In genomic region chrX:123311486-123311885, GRCh38 we compare ENCODE assay signal across 17 cellular contexts.
DNase-seq lines count a peak whose midpoint lies in the region; ATAC-seq and TF ChIP-seq lines count a peak whose summit lies in the region.
"Had no signal": no experiment of that assay in that cellular context is flagged by ENCODE, and none has a peak within 500 bp of the region (broad histone marks: within the 10 kb centered on the region; RNA-seq: fewer than 3 reads in every experiment).

No MANE protein-coding gene starts in this region.

- intact Hi-C loops in right lobe of liver (cut with DNase I), result no loop called here

- no peaks in the 10 kb centered on the region for H3K27me3 Mint-ChIP-seq in nephron progenitor cell (ENCODE audit: low read depth, poor library complexity)
- peaks cover 2% of the 10 kb centered on the region for H3K27me3 Mint-ChIP-seq in chondrocyte (ENCODE audit: low read depth)
- H3K27me3 Mint-ChIP-seq in effector memory CD8-positive, alpha-beta T cell, result no peaks in the 10 kb centered on the region
- H3K27me3 Mint-ChIP-seq: CD4-positive, alpha-beta memory T cell had no signal

- H3K4me3 Mint-ChIP-seq in nephron progenitor cell (no peak overlapping the region), chondrocyte (ENCODE audit: unreplicated experiment) (no peak overlapping the region)
- H3K4me3 Mint-ChIP-seq in effector memory CD8-positive, alpha-beta T cell, result no peak overlapping the region
- H3K4me3 Mint-ChIP-seq: CD4-positive, alpha-beta memory T cell had no signal

- no peak overlapping the region for H3K4me3 ChIP-seq in epithelial cell of proximal tubule (ENCODE audit: low read depth, low read length)
- no peak overlapping the region for H3K4me3 ChIP-seq in right lobe of liver
- H3K4me3 ChIP-seq: GM23248 had no signal

- no peaks in the 10 kb centered on the region for H3K9me3 ChIP-seq in right lobe of liver

- in situ Hi-C loops in Caki2 (cut with HindIII; ENCODE audit: low pct_unique_long_range_greater_than_20kb, low sequenced_read_pairs), result no loop called here

- ATAC-seq in effector memory CD8-positive, alpha-beta T cell (replicated peaks), result no peak
- no peak for ATAC-seq in HG03565 (IDR thresholded peaks at IDR 0.05; ENCODE audit: unreplicated experiment)
- no peak for ATAC-seq in right lobe of liver

- peak overlapping the region; percentile 40 for H3K27ac Mint-ChIP-seq in nephron progenitor cell
- no peak overlapping the region for H3K27ac Mint-ChIP-seq in chondrocyte (ENCODE audit: unreplicated experiment)
- H3K27ac Mint-ChIP-seq in effector memory CD8-positive, alpha-beta T cell, result no peak overlapping the region
- H3K27ac Mint-ChIP-seq: CD4-positive, alpha-beta memory T cell had no signal

- no peak for TF ChIP-seq POLR2A in right lobe of liver (IDR thresholded peaks at IDR 0.05)

- H3K27ac ChIP-seq in right lobe of liver, result no peak overlapping the region
- H3K27ac ChIP-seq: GM23248 had no signal

- H3K36me3 ChIP-seq in right lobe of liver, result no peaks in the 10 kb centered on the region

- H3K36me3 Mint-ChIP-seq in nephron progenitor cell (ENCODE audit: low read depth) (peaks cover 46% of the 10 kb centered on the region), chondrocyte (ENCODE audit: low read depth) (no peaks in the 10 kb centered on the region)
- H3K36me3 Mint-ChIP-seq in effector memory CD8-positive, alpha-beta T cell (ENCODE audit: insufficient read depth), result no peaks in the 10 kb centered on the region
- H3K36me3 Mint-ChIP-seq: CD4-positive, alpha-beta memory T cell had no signal

- H3K4me1 ChIP-seq in right lobe of liver, result no peaks in the 10 kb centered on the region

- 50% methylated on average over 1 of the region's 1 CpG for WGBS in right lobe of liver (ENCODE audit: insufficient coverage, low coverage, low lambda C conversion rate, missing lambda C conversion rate)

- TF ChIP-seq CTCF in epithelial cell of proximal tubule (conservative IDR thresholded peaks at IDR 0.05; ENCODE audit: low read depth, low read length) (no peak), nephron progenitor cell (IDR thresholded peaks at IDR 0.05) (no peak), chondrocyte (IDR thresholded peaks at IDR 0.05) (no peak), right lobe of liver (IDR thresholded peaks at IDR 0.05) (no peak)

- peak; percentile 54 for DNase-seq in Caki2 (ENCODE audit: low read depth)
- DNase-seq in epithelial cell of proximal tubule (ENCODE audit: low read depth), result peak; percentile 37
- DNase-seq in kidney tubule cell (ENCODE audit: low spot score), result peak; percentile 34
- no peak for DNase-seq in nephron progenitor cell
- no peak for DNase-seq in chondrocyte (ENCODE audit: low spot score)
- no peak for DNase-seq in effector memory CD8-positive, alpha-beta T cell
- no peak for DNase-seq in right lobe of liver
- DNase-seq: 8988T; C1 segment of cervical spinal cord; CD4-positive, alpha-beta memory T cell; COR-L47; DMS153; DND-41; GM23248; H7; HCEC 1CT had no signal

- H3K4me1 Mint-ChIP-seq in nephron progenitor cell (peaks cover 34% of the 10 kb centered on the region), chondrocyte (ENCODE audit: low read depth) (no peaks in the 10 kb centered on the region)
- H3K4me1 Mint-ChIP-seq in effector memory CD8-positive, alpha-beta T cell (ENCODE audit: low read depth in 2 of 2), result no peaks in the 10 kb centered on the region
- H3K4me1 Mint-ChIP-seq: CD4-positive, alpha-beta memory T cell had no signal

- H3K27me3 ChIP-seq in right lobe of liver, result no peaks in the 10 kb centered on the region

- H3K9me3 Mint-ChIP-seq in nephron progenitor cell (peaks cover 43% of the 10 kb centered on the region), chondrocyte (ENCODE audit: low read depth) (peaks cover 23% of the 10 kb centered on the region)
- H3K9me3 Mint-ChIP-seq in effector memory CD8-positive, alpha-beta T cell, result no peaks in the 10 kb centered on the region

Comparison
In these comparisons a context has a peak if more than half of its experiments do, and no peak if none do; other contexts are left out.
1. DNase-seq: peak in Caki2 (single experiment), epithelial cell of proximal tubule (single experiment) and kidney tubule cell (single experiment); none in nephron progenitor cell (single experiment), chondrocyte (single experiment), effector memory CD8-positive, alpha-beta T cell (0 of 3) and right lobe of liver (0 of 3).